Comparison of ENCODE assay signal across 8 cellular contexts in genomic region chr6:7267521-7268091, GRCh38. TPM values are rescaled to one million over a fixed set of nuclear protein-coding genes. Genes with fewer than 3 reads are reported as not detected.
A peak's percentile ranks its signal among the peaks of the same experiment; 100 is the strongest.
DNase-seq lines count a peak whose midpoint lies in the region; ATAC-seq and TF ChIP-seq lines count a peak whose summit lies in the region.

No MANE protein-coding gene starts in this region.

- H3K9me3 ChIP-seq in mammary epithelial cell (replicated peaks; ENCODE audit: insufficient read depth, low read length), result peaks cover 8% of the 10 kb centered on the region

- H4K20me1 ChIP-seq in mammary epithelial cell (ENCODE audit: insufficient read depth, low read length), result no peaks in the 10 kb centered on the region

- peaks cover 22% of the 10 kb centered on the region for H3K4me1 ChIP-seq in mammary epithelial cell (ENCODE audit: insufficient read depth, low read length)

- H3K9ac ChIP-seq in mammary epithelial cell (ENCODE audit: insufficient read depth, low read length), result peak overlapping the region; percentile 42

- no peak for TF ChIP-seq CTCF in mammary epithelial cell (conservative IDR thresholded peaks at IDR 0.05 in 1 of 2, IDR thresholded peaks at IDR 0.05 in 1 of 2; ENCODE audit: extremely low read depth in 1 of 2, insufficient read depth in 1 of 2, low read depth in 1 of 2, low read length in 2 of 2)
- TF ChIP-seq CTCF in GM10248 (IDR thresholded peaks at IDR 0.05; ENCODE audit: control extremely low read depth, extremely low read depth, low read depth, missing control alignments), result no peak

- TF ChIP-seq EP300 in Ishikawa (IDR thresholded peaks at IDR 0.05; ENCODE audit: borderline replicate concordance), result no peak

- DNase-seq in AG20443 (ENCODE audit: low spot score), result peak; percentile 96
- peak; percentile 99 for DNase-seq in mammary epithelial cell
- DNase-seq in lung microvascular endothelial cell (ENCODE audit: low read depth in 2 of 2), result peak; percentile 58 to 88
- no peak for DNase-seq in GM10248 (ENCODE audit: extremely low spot score)
- no peak for DNase-seq in NCI-H524 (lab: John Stamatoyannopoulos, UW)

- in situ Hi-C loops in mammary epithelial cell (cut with MboI; ENCODE audit: low sequenced_read_pairs in 2 of 2), result no loop called here

- 21% methylated on average over 8 of the region's 13 CpGs for WGBS in mammary epithelial cell (ENCODE audit: low coverage, missing lambda C conversion rate)

- H3K79me2 ChIP-seq in mammary epithelial cell (ENCODE audit: insufficient read depth, low read length), result no peaks in the 10 kb centered on the region

- intact Hi-C loops in mammary epithelial cell (cut with micrococcal nuclease), result loop anchor here (5.0 to 10.0 kb wide), 2 partner anchors 457 to 590 kb away; partner anchors contain the start of gene BMP6

- CTCF ChIA-PET in mammary epithelial cell (lab: Charles Lee; ENCODE audit: low non-redundant PET) (interaction anchor here (0.6 kb wide), 2 partner anchors 347 to 430 kb away, joined by 7 to 11 read pairs; no protein-coding TSS in a partner anchor), GM10248 (lab: Yijun Ruan, JAX) (interaction anchor here (1.0 to 1.3 kb wide), 2 partner anchors 8 to 11 kb away, joined by 4 to 6 read pairs; no protein-coding TSS in a partner anchor)

- H3K4me2 ChIP-seq in mammary epithelial cell (ENCODE audit: insufficient read depth, low read depth, low read length), result peak overlapping the region; percentile 80

- H2AFZ ChIP-seq in mammary epithelial cell (ENCODE audit: low read depth, low read length), result peak overlapping the region; percentile 86

- ATAC-seq in HG03097 (IDR thresholded peaks at IDR 0.05; ENCODE audit: low FRiP score, unreplicated experiment) (no peak), GM18867 (IDR thresholded peaks at IDR 0.05; ENCODE audit: unreplicated experiment) (no peak)

- H3K36me3 ChIP-seq in mammary epithelial cell (ENCODE audit: insufficient read depth, low read length), result no peaks in the 10 kb centered on the region

- H3K27me3 ChIP-seq in mammary epithelial cell (ENCODE audit: insufficient read depth, low read length), result no peaks in the 10 kb centered on the region

- dilution Hi-C loops in mammary epithelial cell (cut with HindIII; ENCODE audit: low sequenced_read_pairs), result loop anchor here (25.0 kb wide), 1 partner anchor 555 kb away; no protein-coding TSS in a partner anchor

- POLR2A ChIA-PET in GM10248 (lab: Yijun Ruan, JAX), result no interaction called here

- H3K27ac ChIP-seq in mammary epithelial cell (ENCODE audit: insufficient read depth, low read depth, low read length), result peak overlapping the region; percentile 67

- BruUV-seq in mammary epithelial cell (replicated peaks; lab: Mats Ljungman, UMichigan), result no TSS peak

- H3K4me3 ChIP-seq in mammary epithelial cell (replicated peaks in 1 of 3; ENCODE audit: insufficient read depth in 1 of 3, low read depth in 2 of 3, low read length in 3 of 3), result peak overlapping the region in 2 of 3 experiments; percentile 28 to 40

- no peak for TF ChIP-seq RAD21 in Ishikawa (IDR thresholded peaks at IDR 0.05; ENCODE audit: low read depth)

TF ChIP-seq in Ishikawa, 13 proteins besides CTCF, POLR2A, EP300 and RAD21:
- TF ChIP-seq TCF12 (IDR thresholded peaks at IDR 0.05; ENCODE audit: low read depth), result no peak
- 0 out of 2 replicates have a peak, but pooled peaks have one; percentile 8 for TF ChIP-seq TEAD4 (IDR thresholded peaks at IDR 0.05)
- TF ChIP-seq NFIC (IDR thresholded peaks at IDR 0.05), result peak; percentile 59
- TF ChIP-seq CREB1 (IDR thresholded peaks at IDR 0.05; ENCODE audit: low read depth), result no peak

RNA-seq across cellular contexts. Expression of gene SSR1, which starts 45.4 kb away (rescaled TPM):
- 100 to 1,000 TPM in 1 of 2 donors, 10 to 100 TPM in 1; 93.5 to 179 TPM for total RNA-seq in mammary epithelial cell
- polyA plus RNA-seq in mammary epithelial cell, result 124 TPM
- 193 TPM for polyA minus RNA-seq in mammary epithelial cell
- total RNA-seq in lung microvascular endothelial cell, result 29.9 and 33.9 TPM in 2 replicates

Comparison
In these comparisons a context has a peak if more than half of its experiments do, and no peak if none do; other contexts are left out.
1. DNase-seq: peak in AG20443 (single experiment), mammary epithelial cell (single experiment) and lung microvascular endothelial cell (2 of 2); none in GM10248 (single experiment) and NCI-H524 (0 of 2).